In the genomic region with DNA sequence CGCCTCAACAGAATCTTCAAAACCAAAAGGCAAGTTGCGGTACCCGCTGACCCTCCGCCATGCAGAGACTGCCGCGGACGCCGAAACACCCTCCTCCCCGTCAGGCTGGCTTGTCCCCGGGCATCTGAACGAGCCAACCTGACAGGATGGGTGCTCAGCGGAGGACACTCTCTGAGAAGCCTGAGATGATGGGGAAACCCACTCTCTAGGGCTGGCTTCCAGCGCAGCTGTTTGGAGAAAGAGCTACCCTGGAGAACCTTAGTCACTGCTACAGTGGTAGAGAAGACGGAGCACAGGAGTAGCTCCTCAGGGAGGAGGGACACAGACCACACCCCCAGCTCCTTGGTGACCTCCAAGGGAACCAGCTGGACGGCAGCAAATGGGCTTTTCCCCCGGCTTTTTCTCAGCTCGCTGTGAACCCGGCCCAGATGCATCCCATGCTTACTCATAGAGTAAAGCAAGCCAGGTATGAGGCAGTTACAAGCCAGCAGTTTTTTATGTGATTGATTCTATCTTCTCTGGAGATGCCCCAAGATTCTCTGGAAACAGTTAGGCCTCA, we compare ENCODE assay signal across 14 cellular contexts. TPM values are rescaled to one million over a fixed set of nuclear protein-coding genes. Genes with fewer than 3 reads are reported as not detected.
DNase-seq lines count a peak whose midpoint lies in the region; ATAC-seq and TF ChIP-seq lines count a peak whose summit lies in the region.
"Had no signal": no experiment of that assay in that cellular context is flagged by ENCODE, and none has a peak within 500 bp of the region (broad histone marks: within the 10 kb centered on the region; RNA-seq: fewer than 3 reads in every experiment).

No MANE protein-coding gene starts in this region.

- TF ChIP-seq CTCF in fibroblast of lung (conservative IDR thresholded peaks at IDR 0.05 in 1 of 2, IDR thresholded peaks at IDR 0.05 in 1 of 2; ENCODE audit: low read depth in 1 of 2, low read length in 2 of 2) (no peak), neural progenitor cell (IDR thresholded peaks at IDR 0.05) (no peak), upper lobe of left lung (IDR thresholded peaks at IDR 0.05) (no peak)

- ATAC-seq in left cardiac atrium, result peak; percentile 2 to 49
- no peak for ATAC-seq in right cardiac atrium
- peak in 1 of 2 donors; percentile 8 for ATAC-seq in upper lobe of left lung (ENCODE audit: low FRiP score in 2 of 2)
- ATAC-seq in GM21423 (IDR thresholded peaks at IDR 0.05; ENCODE audit: unreplicated experiment), result no peak
- ATAC-seq: activated CD4-positive, CD25-positive, alpha-beta regulatory T cell treated with anti-CD3 and anti-CD28 coated beads, Interleukin-2, amount 50 U/mL, for 24 hours had no signal

- no peak for TF ChIP-seq POLR2A in upper lobe of left lung (IDR thresholded peaks at IDR 0.05)

- intact Hi-C loops in left cardiac atrium (cut with DNase I) (loop anchor here in 1 of 2 donors (5.0 kb wide), 1 partner anchor 51 kb away; no protein-coding TSS in a partner anchor), right cardiac atrium (cut with DNase I) (loop anchor here in 1 of 4 donors (10.0 kb wide), 1 partner anchor 98 kb away; no protein-coding TSS in a partner anchor)

- peaks cover 3% of the 10 kb centered on the region for H3K36me3 Mint-ChIP-seq in neural progenitor cell

- H3K9ac ChIP-seq in fibroblast of lung (ENCODE audit: insufficient read depth, low read length), result no peak overlapping the region
- H3K9ac ChIP-seq in neural progenitor cell, result no peak overlapping the region

- 93% methylated on average over 18 of the region's 18 CpGs for WGBS in right cardiac atrium
- 86 to 92% methylated on average over 17 to 18 of the region's 18 CpGs for WGBS in upper lobe of left lung, 2 donors

- peak overlapping the region; percentile 91 for H3K27ac Mint-ChIP-seq in neural progenitor cell

- H3K9me3 ChIP-seq in right cardiac atrium (ENCODE audit: control insufficient read depth, low read length) (no peaks in the 10 kb centered on the region), fibroblast of lung (ENCODE audit: control insufficient read depth, insufficient read depth, low read depth, low read length) (no peaks in the 10 kb centered on the region), neural progenitor cell (ENCODE audit: low read depth) (no peaks in the 10 kb centered on the region), upper lobe of left lung (no peaks in the 10 kb centered on the region)
- H3K9me3 ChIP-seq: testis had no signal

- no peak overlapping the region for H3K4me3 Mint-ChIP-seq in neural progenitor cell

- DNase-seq in left cardiac atrium (no peak), right cardiac atrium (no peak), fibroblast of lung (ENCODE audit: low read depth in 2 of 2) (peak; percentile 23 to 47), neural progenitor cell (ENCODE audit: low spot score) (no peak), upper lobe of left lung (peak in 1 of 2 donors; percentile 20), medulla oblongata (ENCODE audit: extremely low spot score) (no peak), NCI-H2107 (lab: John Stamatoyannopoulos, UW) (no peak)
- DNase-seq: activated T-cell treated with anti-CD3 and anti-CD28 coated beads for 4 hours, MM.1S had no signal

- peaks cover 15% of the 10 kb centered on the region for H3K4me1 Mint-ChIP-seq in neural progenitor cell

- H4K20me1 ChIP-seq in fibroblast of lung (ENCODE audit: control insufficient read depth, extremely low read depth, insufficient read depth, low read length) (no peaks in the 10 kb centered on the region), neural progenitor cell (ENCODE audit: low read depth) (no peaks in the 10 kb centered on the region)

- H3K36me3 ChIP-seq in fibroblast of lung (ENCODE audit: control insufficient read depth, insufficient read depth, low read length) (no peaks in the 10 kb centered on the region), neural progenitor cell (no peaks in the 10 kb centered on the region), upper lobe of left lung (no peaks in the 10 kb centered on the region)

- H3K4me2 ChIP-seq in fibroblast of lung (ENCODE audit: extremely low read depth, insufficient read depth, low read length) (no peak overlapping the region), neural progenitor cell (no peak overlapping the region)

- no peak overlapping the region for H2AFZ ChIP-seq in fibroblast of lung (ENCODE audit: low read length)
- H2AFZ ChIP-seq in neural progenitor cell (replicated peaks), result no peak overlapping the region

- H3K27ac ChIP-seq in right cardiac atrium (ENCODE audit: low read length), result no peak overlapping the region
- no peak overlapping the region for H3K27ac ChIP-seq in fibroblast of lung (ENCODE audit: insufficient read depth, low read length)
- H3K27ac ChIP-seq in neural progenitor cell, result no peak overlapping the region
- peak overlapping the region; percentile 67 to 73 (median 70) for H3K27ac ChIP-seq in upper lobe of left lung
- H3K27ac ChIP-seq: HL-60, skin epidermis, testis had no signal

- peaks cover 7% of the 10 kb centered on the region for H3F3A ChIP-seq in neural progenitor cell (ENCODE audit: low read depth)

- H3K27me3 ChIP-seq in right cardiac atrium (ENCODE audit: control insufficient read depth, insufficient read depth), result no peaks in the 10 kb centered on the region
- no peaks in the 10 kb centered on the region for H3K27me3 ChIP-seq in fibroblast of lung (ENCODE audit: control insufficient read depth, insufficient read depth, low read length)
- no peaks in the 10 kb centered on the region for H3K27me3 ChIP-seq in neural progenitor cell
- H3K27me3 ChIP-seq in upper lobe of left lung, result no peaks in the 10 kb centered on the region
- H3K27me3 ChIP-seq: testis had no signal

- H3K4me3 ChIP-seq in right cardiac atrium (ENCODE audit: low read length) (no peak overlapping the region), fibroblast of lung (replicated peaks in 1 of 4; ENCODE audit: control extremely low read depth in 1 of 4, insufficient read depth in 1 of 4, low read depth in 3 of 4, low read length in 4 of 4) (no peak overlapping the region), neural progenitor cell (no peak overlapping the region), upper lobe of left lung (no peak overlapping the region)
- H3K4me3 ChIP-seq: skin epidermis, testis had no signal

- TF ChIP-seq EP300 in upper lobe of left lung (IDR thresholded peaks at IDR 0.05), result no peak

- peaks cover 10% of the 10 kb centered on the region for H3K4me1 ChIP-seq in right cardiac atrium (ENCODE audit: control insufficient read depth, insufficient read depth, low read length)
- H3K4me1 ChIP-seq in fibroblast of lung (ENCODE audit: control insufficient read depth, extremely low read depth, insufficient read depth, low read length), result no peaks in the 10 kb centered on the region
- peaks cover 16% of the 10 kb centered on the region for H3K4me1 ChIP-seq in neural progenitor cell
- peaks cover 18 to 35% (median 25%) of the 10 kb centered on the region in 4 donors for H3K4me1 ChIP-seq in upper lobe of left lung

- peaks cover 2% of the 10 kb centered on the region for H3K27me3 Mint-ChIP-seq in neural progenitor cell (ENCODE audit: insufficient read depth, low read depth)

- no peaks in the 10 kb centered on the region for H3K79me2 ChIP-seq in fibroblast of lung (ENCODE audit: control insufficient read depth, insufficient read depth, low read length)
- H3K79me2 ChIP-seq in neural progenitor cell (ENCODE audit: low read depth), result no peaks in the 10 kb centered on the region

- H3K9me3 Mint-ChIP-seq in neural progenitor cell, result no peaks in the 10 kb centered on the region

RNA-seq across cellular contexts. Expression of a gene that starts 38.9 kb away (rescaled TPM):
- 10 to 100 TPM in 1 of 2 donors, 1 to 10 TPM in 1; 9.9 to 15.6 TPM for total RNA-seq in left cardiac atrium
- total RNA-seq in right cardiac atrium, result 10 to 100 TPM in 2 of 4 donors, 1 to 10 TPM in 2; 6.7 to 13.2 (median 10.3) TPM
- 7.3 TPM for polyA plus RNA-seq in right cardiac atrium
- total RNA-seq in fibroblast of lung, result 1.0 and 2.8 TPM in 2 replicates
- polyA plus RNA-seq in fibroblast of lung, result 0.87 and 1.4 TPM in 2 replicates
- polyA plus RNA-seq in fibroblast of lung (2012), result 0.95 and 1.5 TPM in 2 replicates
- polyA minus RNA-seq in fibroblast of lung (ENCODE audit: low replicate concordance), result 12.0 and 13.0 TPM in 2 replicates
- 8.6 and 10.1 TPM in 2 replicates for total RNA-seq in neural progenitor cell (ENCODE audit: low replicate concordance)
- 100 to 1,000 TPM in 1 of 6 donors, 10 to 100 TPM in 5; 54.5 to 109 (median 67.5) TPM for total RNA-seq in upper lobe of left lung

Comparison
In these comparisons a context has a peak if more than half of its experiments do, and no peak if none do; other contexts are left out.
1. ATAC-seq: peak in left cardiac atrium (2 of 2); none in right cardiac atrium (0 of 2) and GM21423 (single experiment).
2. DNase-seq: peak in fibroblast of lung (2 of 2); none in left cardiac atrium (single experiment), right cardiac atrium (0 of 3), neural progenitor cell (single experiment), medulla oblongata (single experiment) and NCI-H2107 (single experiment).
3. H3K27ac ChIP-seq: peak in upper lobe of left lung (4 of 4); none in right cardiac atrium (single experiment), fibroblast of lung (single experiment) and neural progenitor cell (single experiment).